ENCODE assay signal across 18 cellular contexts in genomic region chr10:51564896-51565505, GRCh38.
"Had no signal": no experiment of that assay in that cellular context is flagged by ENCODE, and none has a peak within 500 bp of the region (broad histone marks: within the 10 kb centered on the region; RNA-seq: fewer than 3 reads in every experiment).

No MANE protein-coding gene starts in this region.

- H3K36me3 ChIP-seq: adrenal gland, breast epithelium, esophagus muscularis mucosa, lower lobe of right lung, right lobe of liver, thoracic aorta, upper lobe of right lung had no signal

- H3K27ac Mint-ChIP-seq: activated naive CD4-positive, alpha-beta T cell treated with anti-CD3 and anti-CD28 coated beads, Interleukin-2, amount 50 U/mL, for 72 hours; nephron progenitor cell; stimulated activated naive CD8-positive, alpha-beta T cell treated with anti-CD3 and anti-CD28 coated beads, Interleukin-15, amount 100 ng/mL, for 72 hours had no signal

- H3K9me3 ChIP-seq: adrenal gland, breast epithelium, esophagus muscularis mucosa, lower lobe of right lung, right lobe of liver, thoracic aorta, upper lobe of right lung had no signal

- H3K4me3 Mint-ChIP-seq: nephron progenitor cell; stimulated activated naive CD8-positive, alpha-beta T cell treated with anti-CD3 and anti-CD28 coated beads, Interleukin-15, amount 100 ng/mL, for 72 hours had no signal

- H3K4me1 ChIP-seq: adrenal gland, breast epithelium, esophagus muscularis mucosa, lower lobe of right lung, right lobe of liver, upper lobe of right lung had no signal

- ATAC-seq: activated naive CD4-positive, alpha-beta T cell treated with anti-CD3 and anti-CD28 coated beads, Interleukin-2, amount 50 U/mL, for 72 hours; lower lobe of right lung; right lobe of liver; stimulated activated naive CD8-positive, alpha-beta T cell treated with anti-CD3 and anti-CD28 coated beads, Interleukin-15, amount 100 ng/mL, for 72 hours; upper lobe of right lung had no signal

- H3K9me3 Mint-ChIP-seq: activated naive CD4-positive, alpha-beta T cell treated with anti-CD3 and anti-CD28 coated beads, Interleukin-2, amount 50 U/mL, for 72 hours; nephron progenitor cell; stimulated activated naive CD8-positive, alpha-beta T cell treated with anti-CD3 and anti-CD28 coated beads, Interleukin-15, amount 100 ng/mL, for 72 hours had no signal

- H3K4me1 Mint-ChIP-seq: stimulated activated naive CD8-positive, alpha-beta T cell treated with anti-CD3 and anti-CD28 coated beads, Interleukin-15, amount 100 ng/mL, for 72 hours had no signal

- H3K36me3 Mint-ChIP-seq: activated naive CD4-positive, alpha-beta T cell treated with anti-CD3 and anti-CD28 coated beads, Interleukin-2, amount 50 U/mL, for 72 hours had no signal

- H3K4me3 ChIP-seq: adrenal gland, breast epithelium, esophagus muscularis mucosa, lower lobe of right lung, right lobe of liver, thoracic aorta, upper lobe of right lung had no signal

- DNase-seq: activated CD4-positive, alpha-beta T cell treated with anti-CD3 and anti-CD28 coated beads, Interleukin-2, amount 50 U/mL, for 4 hours; activated gamma-delta T cell treated with Interleukin-2 at 50 U/mL for 16 hours; adrenal gland; cerebellar nuclear complex; cortex of kidney; effector CD8-positive, alpha-beta T cell; lower lobe of right lung; nephron progenitor cell; right lobe of liver; small intestine; stimulated activated CD4-positive, alpha-beta T cell treated with anti-CD3 and anti-CD28 coated beads, Interleukin-15, amount 100 ng/mL, for 24 hours; stimulated activated CD4-positive, alpha-beta T cell treated with anti-CD3 and anti-CD28 coated beads, Interleukin-2, amount 100 ng/mL, for 48 hours; stimulated activated naive CD8-positive, alpha-beta T cell treated with anti-CD3 and anti-CD28 coated beads, Interleukin-15, amount 100 ng/mL, for 72 hours; upper lobe of right lung had no signal

- H3K27me3 ChIP-seq: adrenal gland, breast epithelium, esophagus muscularis mucosa, right lobe of liver, upper lobe of right lung had no signal

- H3K27me3 Mint-ChIP-seq: stimulated activated naive CD8-positive, alpha-beta T cell treated with anti-CD3 and anti-CD28 coated beads, Interleukin-15, amount 100 ng/mL, for 72 hours had no signal

- H3K27ac ChIP-seq: adrenal gland, breast epithelium, esophagus muscularis mucosa, lower lobe of right lung, right lobe of liver, thoracic aorta, upper lobe of right lung had no signal
